Comparison of ENCODE assay signal across 1 cellular context in the genomic region with DNA sequence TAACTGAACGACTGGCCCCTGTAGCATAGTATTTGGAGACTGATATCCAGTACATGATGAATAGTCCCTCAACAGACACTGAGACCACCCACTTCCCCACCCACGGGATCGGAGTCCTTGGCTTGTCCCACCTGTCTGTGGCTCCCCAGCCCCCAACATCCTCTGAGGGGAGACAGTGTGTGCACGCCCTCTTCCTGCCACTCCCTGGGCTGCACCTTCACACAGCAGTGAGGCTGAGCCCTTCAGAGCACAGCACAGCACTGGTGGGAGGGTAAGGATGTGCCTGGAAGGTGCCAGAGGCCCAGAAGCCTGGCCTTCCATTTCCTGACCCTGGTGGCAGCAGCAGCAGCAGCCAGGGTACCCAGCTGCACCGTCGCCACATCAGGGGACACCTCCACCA.
TF ChIP-seq lines count a peak whose summit lies in the region.

No MANE protein-coding gene starts in this region.

TF ChIP-seq in GM23338, 12 proteins besides CTCF, POLR2A, EP300 and RAD21 (continued from another document):
- TF ChIP-seq, protein P1, sequence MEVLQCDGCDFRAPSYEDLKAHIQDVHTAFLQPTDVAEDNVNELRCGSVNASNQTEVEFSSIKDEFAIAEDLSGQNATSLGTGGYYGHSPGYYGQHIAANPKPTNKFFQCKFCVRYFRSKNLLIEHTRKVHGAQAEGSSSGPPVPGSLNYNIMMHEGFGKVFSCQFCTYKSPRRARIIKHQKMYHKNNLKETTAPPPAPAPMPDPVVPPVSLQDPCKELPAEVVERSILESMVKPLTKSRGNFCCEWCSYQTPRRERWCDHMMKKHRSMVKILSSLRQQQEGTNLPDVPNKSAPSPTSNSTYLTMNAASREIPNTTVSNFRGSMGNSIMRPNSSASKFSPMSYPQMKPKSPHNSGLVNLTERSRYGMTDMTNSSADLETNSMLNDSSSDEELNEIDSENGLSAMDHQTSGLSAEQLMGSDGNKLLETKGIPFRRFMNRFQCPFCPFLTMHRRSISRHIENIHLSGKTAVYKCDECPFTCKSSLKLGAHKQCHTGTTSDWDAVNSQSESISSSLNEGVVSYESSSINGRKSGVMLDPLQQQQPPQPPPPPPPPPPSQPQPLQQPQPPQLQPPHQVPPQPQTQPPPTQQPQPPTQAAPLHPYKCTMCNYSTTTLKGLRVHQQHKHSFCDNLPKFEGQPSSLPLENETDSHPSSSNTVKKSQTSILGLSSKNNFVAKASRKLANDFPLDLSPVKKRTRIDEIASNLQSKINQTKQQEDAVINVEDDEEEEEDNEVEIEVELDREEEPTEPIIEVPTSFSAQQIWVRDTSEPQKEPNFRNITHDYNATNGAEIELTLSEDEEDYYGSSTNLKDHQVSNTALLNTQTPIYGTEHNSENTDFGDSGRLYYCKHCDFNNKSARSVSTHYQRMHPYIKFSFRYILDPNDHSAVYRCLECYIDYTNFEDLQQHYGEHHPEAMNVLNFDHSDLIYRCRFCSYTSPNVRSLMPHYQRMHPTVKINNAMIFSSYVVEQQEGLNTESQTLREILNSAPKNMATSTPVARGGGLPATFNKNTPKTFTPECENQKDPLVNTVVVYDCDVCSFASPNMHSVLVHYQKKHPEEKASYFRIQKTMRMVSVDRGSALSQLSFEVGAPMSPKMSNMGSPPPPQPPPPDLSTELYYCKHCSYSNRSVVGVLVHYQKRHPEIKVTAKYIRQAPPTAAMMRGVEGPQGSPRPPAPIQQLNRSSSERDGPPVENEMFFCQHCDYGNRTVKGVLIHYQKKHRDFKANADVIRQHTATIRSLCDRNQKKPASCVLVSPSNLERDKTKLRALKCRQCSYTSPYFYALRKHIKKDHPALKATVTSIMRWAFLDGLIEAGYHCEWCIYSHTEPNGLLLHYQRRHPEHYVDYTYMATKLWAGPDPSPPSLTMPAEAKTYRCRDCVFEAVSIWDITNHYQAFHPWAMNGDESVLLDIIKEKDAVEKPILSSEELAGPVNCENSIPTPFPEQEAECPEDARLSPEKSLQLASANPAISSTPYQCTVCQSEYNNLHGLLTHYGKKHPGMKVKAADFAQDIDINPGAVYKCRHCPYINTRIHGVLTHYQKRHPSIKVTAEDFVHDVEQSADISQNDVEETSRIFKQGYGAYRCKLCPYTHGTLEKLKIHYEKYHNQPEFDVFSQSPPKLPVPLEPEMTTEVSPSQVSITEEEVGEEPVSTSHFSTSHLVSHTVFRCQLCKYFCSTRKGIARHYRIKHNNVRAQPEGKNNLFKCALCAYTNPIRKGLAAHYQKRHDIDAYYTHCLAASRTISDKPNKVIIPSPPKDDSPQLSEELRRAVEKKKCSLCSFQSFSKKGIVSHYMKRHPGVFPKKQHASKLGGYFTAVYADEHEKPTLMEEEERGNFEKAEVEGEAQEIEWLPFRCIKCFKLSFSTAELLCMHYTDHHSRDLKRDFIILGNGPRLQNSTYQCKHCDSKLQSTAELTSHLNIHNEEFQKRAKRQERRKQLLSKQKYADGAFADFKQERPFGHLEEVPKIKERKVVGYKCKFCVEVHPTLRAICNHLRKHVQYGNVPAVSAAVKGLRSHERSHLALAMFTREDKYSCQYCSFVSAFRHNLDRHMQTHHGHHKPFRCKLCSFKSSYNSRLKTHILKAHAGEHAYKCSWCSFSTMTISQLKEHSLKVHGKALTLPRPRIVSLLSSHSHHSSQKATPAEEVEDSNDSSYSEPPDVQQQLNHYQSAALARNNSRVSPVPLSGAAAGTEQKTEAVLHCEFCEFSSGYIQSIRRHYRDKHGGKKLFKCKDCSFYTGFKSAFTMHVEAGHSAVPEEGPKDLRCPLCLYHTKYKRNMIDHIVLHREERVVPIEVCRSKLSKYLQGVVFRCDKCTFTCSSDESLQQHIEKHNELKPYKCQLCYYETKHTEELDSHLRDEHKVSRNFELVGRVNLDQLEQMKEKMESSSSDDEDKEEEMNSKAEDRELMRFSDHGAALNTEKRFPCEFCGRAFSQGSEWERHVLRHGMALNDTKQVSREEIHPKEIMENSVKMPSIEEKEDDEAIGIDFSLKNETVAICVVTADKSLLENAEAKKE (CRISPR knock-in tag; IDR thresholded peaks at IDR 0.05) = no peak
- no peak for TF ChIP-seq STAT1 (IDR thresholded peaks at IDR 0.05; ENCODE audit: unreplicated experiment)
